In the genomic region with DNA sequence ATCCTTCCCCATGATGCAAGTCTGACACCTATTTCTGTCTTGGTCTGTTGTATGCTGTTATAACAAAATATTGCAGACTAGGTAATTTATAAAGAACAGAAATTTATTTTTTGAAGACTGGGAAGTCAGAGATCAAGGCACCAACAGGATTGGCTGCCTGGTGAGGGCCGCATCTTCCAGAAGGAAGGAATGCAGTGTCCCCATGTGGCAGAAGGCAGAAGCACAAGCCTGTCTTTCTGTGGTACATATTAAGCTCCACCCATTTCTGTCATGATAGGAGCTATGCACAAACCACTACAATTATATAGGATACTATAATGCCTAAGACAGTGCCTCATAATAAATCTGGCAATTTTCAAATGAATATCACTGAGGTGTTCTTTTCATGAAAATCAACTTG, we compare ENCODE assay signal across 8 cellular contexts.
DNase-seq lines count a peak whose midpoint lies in the region; ATAC-seq, FAIRE-seq and TF ChIP-seq lines count a peak whose summit lies in the region.

No MANE protein-coding gene starts in this region.

- H3K79me2 ChIP-seq in KMS-11 (ENCODE audit: insufficient read depth, low read depth) = no peaks in the 10 kb centered on the region
- no peaks in the 10 kb centered on the region for H3K79me2 ChIP-seq in GM12878 (ENCODE audit: control insufficient read depth, insufficient read depth, low read length)

- RAD21 ChIA-PET in GM12878 (lab: Charles Lee; ENCODE audit: unreplicated experiment) = no interaction called here

- WGBS in GM12878 (ENCODE audit: insufficient coverage, insufficient replicate concordance, low lambda C conversion rate, missing lambda C conversion rate) = 11% methylated on average over 1 of the region's 1 CpG

- H3K9ac ChIP-seq in KMS-11 (no peak overlapping the region), GM12878 (ENCODE audit: control insufficient read depth, insufficient read depth, low read length) (no peak overlapping the region)

- BruUV-seq in GM12878 (replicated peaks; lab: Mats Ljungman, UMichigan) = no TSS peak

- in situ Hi-C loops in GM12878 (cut with MboI) = no loop called here

- peak; percentile 41 for TF ChIP-seq RAD21 in GM12878 (IDR thresholded peaks at IDR 0.05; ENCODE audit: insufficient read depth, low read depth, low read length)

- no peak overlapping the region for H3K4me3 Mint-ChIP-seq in CD8-positive, alpha-beta memory T cell
- no peak overlapping the region for H3K4me3 Mint-ChIP-seq in CD8-positive, alpha-beta T cell

- no peaks in the 10 kb centered on the region for H3K36me3 Mint-ChIP-seq in CD8-positive, alpha-beta memory T cell
- no peaks in the 10 kb centered on the region for H3K36me3 Mint-ChIP-seq in CD8-positive, alpha-beta T cell

- ATAC-seq in GM12878 (peak; percentile 64), mucosa of descending colon (peak; percentile 77)
- ATAC-seq in CD8-positive, alpha-beta T cell = no peak

- H2AFZ ChIP-seq in KMS-11 (ENCODE audit: low read depth) (no peak overlapping the region), GM12878 (ENCODE audit: control insufficient read depth, low read depth, low read length) (no peak overlapping the region)

- H4K20me1 ChIP-seq in KMS-11 (ENCODE audit: insufficient read depth) (no peaks in the 10 kb centered on the region), GM12878 (ENCODE audit: control insufficient read depth, insufficient read depth) (no peaks in the 10 kb centered on the region)

- H3K27me3 ChIP-seq in KMS-11 (ENCODE audit: insufficient read depth, low read depth) = no peaks in the 10 kb centered on the region
- no peaks in the 10 kb centered on the region for H3K27me3 ChIP-seq in GM12878 (replicated peaks in 1 of 2; ENCODE audit: control insufficient read depth in 2 of 2, insufficient read depth in 2 of 2, low read length in 1 of 2)
- no peaks in the 10 kb centered on the region for H3K27me3 ChIP-seq in CD8-positive, alpha-beta memory T cell (ENCODE audit: insufficient read depth, low read length, poor library complexity, severe bottlenecking)
- no peaks in the 10 kb centered on the region for H3K27me3 ChIP-seq in CD8-positive, alpha-beta T cell (ENCODE audit: insufficient read depth, low read length)
- no peaks in the 10 kb centered on the region for H3K27me3 ChIP-seq in effector memory CD4-positive, alpha-beta T cell (replicated peaks; ENCODE audit: control insufficient read depth, insufficient read depth, low read length, poor library complexity, severe bottlenecking)

- H3K4me2 ChIP-seq in KMS-11 (no peak overlapping the region), GM12878 (ENCODE audit: control insufficient read depth, insufficient read depth) (no peak overlapping the region)

- H3K27ac Mint-ChIP-seq in CD8-positive, alpha-beta memory T cell = no peak overlapping the region
- no peak overlapping the region for H3K27ac Mint-ChIP-seq in CD8-positive, alpha-beta T cell

- no peaks in the 10 kb centered on the region for H3K36me3 ChIP-seq in KMS-11 (ENCODE audit: insufficient read depth)
- no peaks in the 10 kb centered on the region for H3K36me3 ChIP-seq in GM12878 (ENCODE audit: control insufficient read depth in 2 of 2, insufficient read depth in 2 of 2, low read length in 1 of 2)
- no peaks in the 10 kb centered on the region for H3K36me3 ChIP-seq in mucosa of descending colon (ENCODE audit: low read depth)
- H3K36me3 ChIP-seq in CD8-positive, alpha-beta memory T cell (ENCODE audit: insufficient read depth, low read length) = no peaks in the 10 kb centered on the region
- H3K36me3 ChIP-seq in CD8-positive, alpha-beta T cell (ENCODE audit: insufficient read depth, low read length) = no peaks in the 10 kb centered on the region
- no peaks in the 10 kb centered on the region for H3K36me3 ChIP-seq in effector memory CD4-positive, alpha-beta T cell (ENCODE audit: control insufficient read depth, insufficient read depth, low read length)

- H3K4me1 ChIP-seq in KMS-11 (ENCODE audit: low read depth, poor library complexity, severe bottlenecking) = no peaks in the 10 kb centered on the region
- no peaks in the 10 kb centered on the region for H3K4me1 ChIP-seq in GM12878 (ENCODE audit: control insufficient read depth, insufficient read depth, low read length)
- H3K4me1 ChIP-seq in mucosa of descending colon (ENCODE audit: low read depth) = no peaks in the 10 kb centered on the region
- no peaks in the 10 kb centered on the region for H3K4me1 ChIP-seq in CD8-positive, alpha-beta memory T cell (ENCODE audit: insufficient read depth, low read length)
- H3K4me1 ChIP-seq in CD8-positive, alpha-beta T cell (ENCODE audit: insufficient read depth, low read length) = no peaks in the 10 kb centered on the region
- no peaks in the 10 kb centered on the region for H3K4me1 ChIP-seq in effector memory CD4-positive, alpha-beta T cell (ENCODE audit: control insufficient read depth, insufficient read depth, low read length, poor library complexity, severe bottlenecking)

- TF ChIP-seq CTCF in GM12872 (IDR thresholded peaks at IDR 0.05; ENCODE audit: insufficient read depth, low read depth, low read length) (peak; percentile 45; the same call in 2 of the 3 replicates), KMS-11 (conservative IDR thresholded peaks at IDR 0.05; ENCODE audit: low read depth, low read length) (peak; percentile 47), GM12878 (IDR thresholded peaks at IDR 0.05 in 2 of 3, conservative IDR thresholded peaks at IDR 0.05 in 1 of 3; ENCODE audit: control insufficient read depth in 2 of 3, extremely low read depth in 1 of 3, insufficient read depth in 1 of 3, low read depth in 3 of 3, low read length in 3 of 3) (peak in 2 of 3 experiments; percentile 5 to 24; a peak in 1 of 6 replicates), mucosa of descending colon (IDR thresholded peaks at IDR 0.05) (no peak)
- no peak for TF ChIP-seq CTCF in CD8-positive, alpha-beta T cell (IDR thresholded peaks at IDR 0.05)

- no peak for TF ChIP-seq EP300 in GM12878 (IDR thresholded peaks at IDR 0.05; ENCODE audit: borderline replicate concordance in 1 of 2, control insufficient read depth in 1 of 2, low read depth in 2 of 2, low read length in 2 of 2)

- H3K27ac ChIP-seq in KMS-11 = no peak overlapping the region
- H3K27ac ChIP-seq in GM12878 (ENCODE audit: control insufficient read depth, insufficient read depth) = no peak overlapping the region
- no peak overlapping the region for H3K27ac ChIP-seq in CD8-positive, alpha-beta memory T cell (ENCODE audit: low read depth, low read length)
- H3K27ac ChIP-seq in CD8-positive, alpha-beta T cell (ENCODE audit: low read depth, low read length) = no peak overlapping the region
- H3K27ac ChIP-seq in effector memory CD4-positive, alpha-beta T cell (ENCODE audit: insufficient read depth, low read length, poor library complexity, severe bottlenecking) = no peak overlapping the region

- H3K4me3 ChIP-seq in KMS-11 (IDR thresholded peaks at IDR 0.05; ENCODE audit: insufficient read depth, low read depth, low read length) (no peak overlapping the region), GM12878 (no peak overlapping the region), mucosa of descending colon (no peak overlapping the region)
- H3K4me3 ChIP-seq in CD8-positive, alpha-beta memory T cell (ENCODE audit: low read length) = no peak overlapping the region
- H3K4me3 ChIP-seq in CD8-positive, alpha-beta T cell (ENCODE audit: low read depth, low read length) = no peak overlapping the region
- H3K4me3 ChIP-seq in effector memory CD4-positive, alpha-beta T cell (ENCODE audit: insufficient read depth, low read depth, low read length, poor library complexity, severe bottlenecking) = no peak overlapping the region

- no peak for TF ChIP-seq POLR2A in GM12878 (IDR thresholded peaks at IDR 0.05; ENCODE audit: low read depth, low read length)

- no peak for FAIRE-seq in GM12878 (lab: Jason Lieb, UNC)

- peaks cover 0 to 8% (median 3%) of the 10 kb centered on the region in 5 donors for H3K9me3 Mint-ChIP-seq in CD8-positive, alpha-beta memory T cell
- H3K9me3 Mint-ChIP-seq in CD8-positive, alpha-beta T cell = no peaks in the 10 kb centered on the region

- intact Hi-C loops in GM12878 (cut with micrococcal nuclease; ENCODE audit: unreplicated experiment) (no loop called here), mucosa of descending colon (cut with DNase I, micrococcal nuclease) (no loop called here)
- intact Hi-C loops in CD8-positive, alpha-beta T cell (cut with DNase I, micrococcal nuclease) = no loop called here

- no peak for DNase-seq in GM12878 (ENCODE audit: low read depth, low spot score)
- peak in 2 of 3 donors; percentile 21 to 44 for DNase-seq in mucosa of descending colon
- no peak for DNase-seq in CD8-positive, alpha-beta memory T cell
- no peak for DNase-seq in CD8-positive, alpha-beta T cell
- DNase-seq in effector memory CD4-positive, alpha-beta T cell = no peak
- no peak for DNase-seq in globus pallidus (ENCODE audit: low spot score)

- CTCF ChIA-PET in GM12878 (lab: Yijun Ruan, JAX) = interaction anchor here (0.6 to 1.5 kb wide), 3 partner anchors 16 to 1576 kb away, joined by 3 read pairs; no protein-coding TSS in a partner anchor
- CTCF ChIA-PET in CD8-positive, alpha-beta memory T cell (lab: Charles Lee) = no interaction called here
- CTCF ChIA-PET in CD8-positive, alpha-beta T cell (lab: Charles Lee) = no interaction called here

- POLR2A ChIA-PET in GM12878 (lab: Charles Lee) = no interaction called here
- POLR2A ChIA-PET in CD8-positive, alpha-beta memory T cell (lab: Charles Lee) = no interaction called here
- POLR2A ChIA-PET in CD8-positive, alpha-beta T cell (lab: Charles Lee) = no interaction called here

- no peaks in the 10 kb centered on the region for H3K4me1 Mint-ChIP-seq in CD8-positive, alpha-beta memory T cell
- no peaks in the 10 kb centered on the region for H3K4me1 Mint-ChIP-seq in CD8-positive, alpha-beta T cell (ENCODE audit: low read depth)

- H3K9me3 ChIP-seq in GM12878 (replicated peaks; ENCODE audit: control insufficient read depth, insufficient read depth, low read length) (no peaks in the 10 kb centered on the region), mucosa of descending colon (no peaks in the 10 kb centered on the region)
- no peaks in the 10 kb centered on the region for H3K9me3 ChIP-seq in CD8-positive, alpha-beta memory T cell (ENCODE audit: low read length)
- no peaks in the 10 kb centered on the region for H3K9me3 ChIP-seq in CD8-positive, alpha-beta T cell (ENCODE audit: low read length)
- H3K9me3 ChIP-seq in effector memory CD4-positive, alpha-beta T cell (ENCODE audit: control insufficient read depth, low read length) = no peaks in the 10 kb centered on the region

- peaks cover 0 to 4% of the 10 kb centered on the region in 2 donors for H3K27me3 Mint-ChIP-seq in CD8-positive, alpha-beta memory T cell
- H3K27me3 Mint-ChIP-seq in CD8-positive, alpha-beta T cell (ENCODE audit: low read depth) = no peaks in the 10 kb centered on the region

- SMC1A ChIA-PET in GM12878 (lab: Charles Lee; ENCODE audit: uncharacterized antibody, unreplicated experiment) = interaction anchor here (1.9 kb wide), 1 partner anchor 16 kb away, joined by 5 read pairs; no protein-coding TSS in a partner anchor

TF ChIP-seq in GM12878, 131 proteins besides CTCF, POLR2A, EP300 and RAD21 (continues in another document):
- TF ChIP-seq SMAD1 (IDR thresholded peaks at IDR 0.05; ENCODE audit: low read depth, partially characterized antibody) = no peak
- TF ChIP-seq NR2C1 (IDR thresholded peaks at IDR 0.05) = no peak
- TF ChIP-seq TCF12 (IDR thresholded peaks at IDR 0.05; ENCODE audit: low read depth, low read length) = no peak

Comparison
In these comparisons a context has a peak if more than half of its experiments do, and no peak if none do; other contexts are left out.
1. CTCF ChIP-seq: peak in GM12872 (single experiment), KMS-11 (single experiment) and GM12878 (2 of 3); none in mucosa of descending colon (single experiment) and CD8-positive, alpha-beta T cell (single experiment).
2. DNase-seq: peak in mucosa of descending colon (2 of 3); none in GM12878 (single experiment), CD8-positive, alpha-beta memory T cell (0 of 5), CD8-positive, alpha-beta T cell (0 of 7), effector memory CD4-positive, alpha-beta T cell (0 of 3) and globus pallidus (single experiment).